8 cellular contexts compared by ENCODE assay signal in genomic region chr1:161119017-161119378, GRCh38. TPM values are rescaled to one million over a fixed set of nuclear protein-coding genes. Genes with fewer than 3 reads are reported as not detected.
DNase-seq lines count a peak whose midpoint lies in the region; ATAC-seq, FAIRE-seq and TF ChIP-seq lines count a peak whose summit lies in the region.

No MANE protein-coding gene starts in this region.

- POLR2A ChIA-PET in A673 (lab: Charles Lee; ENCODE audit: low non-redundant PET), result no interaction called here
- POLR2A ChIA-PET in GM12878 (lab: Charles Lee), result interaction anchor here (0.8 to 3.1 kb wide), 5 partner anchors 10 to 54 kb away, joined by 3 to 24 read pairs (median 4); partner anchors contain the start of genes ARHGAP30 and DEDD

- H3K4me2 ChIP-seq in GM12878 (ENCODE audit: control insufficient read depth, insufficient read depth), result peak overlapping the region; percentile 70

- TF ChIP-seq CTCF in A673 (conservative IDR thresholded peaks at IDR 0.05; ENCODE audit: low read depth, low read length) (no peak), GM12878 (IDR thresholded peaks at IDR 0.05 in 2 of 3, conservative IDR thresholded peaks at IDR 0.05 in 1 of 3; ENCODE audit: control insufficient read depth in 2 of 3, extremely low read depth in 1 of 3, insufficient read depth in 1 of 3, low read depth in 3 of 3, low read length in 3 of 3) (peak in 1 of 3 experiments; percentile 20; a peak in 1 of 6 replicates), testis (IDR thresholded peaks at IDR 0.05) (no peak), uterus (IDR thresholded peaks at IDR 0.05) (no peak)

- intact Hi-C loops in A673 (cut with micrococcal nuclease; ENCODE audit: unreplicated experiment) (no loop called here), GM12878 (cut with micrococcal nuclease; ENCODE audit: unreplicated experiment) (loop anchor here (5.0 kb wide), 1 partner anchor 72 kb away; the partner anchor contains the start of gene USF1), testis (cut with DNase I; ENCODE audit: low total_unique reads) (no loop called here), uterus (cut with DNase I; ENCODE audit: low total_unique reads) (no loop called here)

- peak overlapping the region; percentile 69 for H3K9ac ChIP-seq in HUES64 (ENCODE audit: low read depth, low read length)
- peak overlapping the region; percentile 89 for H3K9ac ChIP-seq in GM12878 (ENCODE audit: control insufficient read depth, insufficient read depth, low read length)

- WGBS in HUES64, result 73% methylated on average over 6 of the region's 6 CpGs
- 34% methylated on average over 6 of the region's 6 CpGs for WGBS in GM12878 (ENCODE audit: insufficient coverage, insufficient replicate concordance, low lambda C conversion rate, missing lambda C conversion rate)
- 19 to 23% methylated on average over 4 to 6 of the region's 6 CpGs for WGBS in testis, 2 donors

- FAIRE-seq in GM12878 (lab: Jason Lieb, UNC), result no peak

- TF ChIP-seq POLR2A in GM12878 (IDR thresholded peaks at IDR 0.05; ENCODE audit: low read depth, low read length), result 0 out of 2 replicates have a peak, but pooled peaks have one; percentile 17
- no peak for TF ChIP-seq POLR2A in testis (IDR thresholded peaks at IDR 0.05)
- TF ChIP-seq POLR2A in uterus (IDR thresholded peaks at IDR 0.05), result no peak

- H3K36me3 ChIP-seq in A673 (ENCODE audit: insufficient read depth, low read length, poor library complexity, severe bottlenecking) (peaks cover 43% of the 10 kb centered on the region), HUES64 (ENCODE audit: insufficient read depth, low read length) (peaks cover 52% of the 10 kb centered on the region), GM12878 (ENCODE audit: control insufficient read depth in 2 of 2, insufficient read depth in 2 of 2, low read length in 1 of 2) (peaks cover 14% of the 10 kb centered on the region in 2 experiments; a peak in 3 of 4 replicates), testis (ENCODE audit: low read depth, missing control alignments) (no peaks in the 10 kb centered on the region), uterus (no peaks in the 10 kb centered on the region)

- peaks cover 12% of the 10 kb centered on the region for H3K4me1 ChIP-seq in A673 (ENCODE audit: insufficient read depth, low read length, poor library complexity, severe bottlenecking)
- peaks cover 10% of the 10 kb centered on the region for H3K4me1 ChIP-seq in HUES64 (ENCODE audit: insufficient read depth, low read length)
- H3K4me1 ChIP-seq in GM12878 (ENCODE audit: control insufficient read depth, insufficient read depth, low read length), result peaks cover 19% of the 10 kb centered on the region
- peaks cover 28% of the 10 kb centered on the region for H3K4me1 ChIP-seq in testis
- peaks cover 7 to 16% of the 10 kb centered on the region in 2 donors for H3K4me1 ChIP-seq in uterus

- no peak for DNase-seq in A673 (ENCODE audit: low spot score)
- DNase-seq in GM12878 (ENCODE audit: low read depth, low spot score), result no peak
- no peak for DNase-seq in testis
- DNase-seq in uterus, result no peak

- ATAC-seq in GM12878, result peak; percentile 25
- ATAC-seq in GM19452 (IDR thresholded peaks at IDR 0.05; ENCODE audit: unreplicated experiment), result no peak
- ATAC-seq in HG02970 (IDR thresholded peaks at IDR 0.05; ENCODE audit: low FRiP score, unreplicated experiment), result no peak

- no TSS peak for BruUV-seq in A673 (replicated peaks; lab: Mats Ljungman, UMichigan)
- no TSS peak for BruUV-seq in GM12878 (replicated peaks; lab: Mats Ljungman, UMichigan)

- H3K9me3 ChIP-seq in A673 (ENCODE audit: low read depth, low read length, poor library complexity, severe bottlenecking) (no peaks in the 10 kb centered on the region), HUES64 (ENCODE audit: insufficient read depth, low read depth, low read length) (no peaks in the 10 kb centered on the region), GM12878 (replicated peaks; ENCODE audit: control insufficient read depth, insufficient read depth, low read length) (no peaks in the 10 kb centered on the region), testis (no peaks in the 10 kb centered on the region), uterus (no peaks in the 10 kb centered on the region)

- no peaks in the 10 kb centered on the region for H4K20me1 ChIP-seq in GM12878 (ENCODE audit: control insufficient read depth, insufficient read depth)

- CTCF ChIA-PET in A673 (lab: Charles Lee) (interaction anchor here (0.7 kb wide), 1 partner anchor 21 kb away, joined by 3 read pairs; no protein-coding TSS in a partner anchor), GM12878 (lab: Yijun Ruan, JAX) (interaction anchor here (0.7 kb wide), 1 partner anchor 20 kb away, joined by 3 read pairs; no protein-coding TSS in a partner anchor)

- H3K27ac ChIP-seq in A673 (ENCODE audit: low read depth, low read length, poor library complexity, severe bottlenecking) (peak overlapping the region; percentile 93), HUES64 (ENCODE audit: low read depth, low read length) (peak overlapping the region; percentile 95; the same call in 1 of the 2 replicates), GM12878 (ENCODE audit: control insufficient read depth, insufficient read depth) (peak overlapping the region; percentile 90), layer of hippocampus (ENCODE audit: low read depth, low read length) (peak overlapping the region; percentile 9), testis (peak overlapping the region; percentile 91 to 92), uterus (peak overlapping the region in 1 of 2 donors; percentile 91)

- RAD21 ChIA-PET in GM12878 (lab: Charles Lee; ENCODE audit: unreplicated experiment), result interaction anchor here (0.5 to 1.4 kb wide), 2 partner anchors 13 to 46 kb away, joined by 3 to 5 read pairs; partner anchors contain the start of gene DEDD

- in situ Hi-C loops in GM12878 (cut with MboI), result no loop called here

- SMC1A ChIA-PET in GM12878 (lab: Charles Lee; ENCODE audit: uncharacterized antibody, unreplicated experiment), result interaction anchor here (0.5 to 1.6 kb wide), 3 partner anchors 14 to 36 kb away, joined by 3 to 4 read pairs (median 3); partner anchors contain the start of gene DEDD

- no peak overlapping the region for H2AFZ ChIP-seq in GM12878 (ENCODE audit: control insufficient read depth, low read depth, low read length)

- H3K27me3 ChIP-seq in A673 (replicated peaks; ENCODE audit: insufficient read depth, low read depth, low read length, poor library complexity), result no peaks in the 10 kb centered on the region
- H3K27me3 ChIP-seq in HUES64 (ENCODE audit: insufficient read depth, low read length), result no peaks in the 10 kb centered on the region
- no peaks in the 10 kb centered on the region for H3K27me3 ChIP-seq in GM12878 (replicated peaks in 1 of 2; ENCODE audit: control insufficient read depth in 2 of 2, insufficient read depth in 2 of 2, low read length in 1 of 2)
- no peaks in the 10 kb centered on the region for H3K27me3 ChIP-seq in layer of hippocampus (ENCODE audit: control insufficient read depth, insufficient read depth, low read length)
- no peaks in the 10 kb centered on the region for H3K27me3 ChIP-seq in testis
- H3K27me3 ChIP-seq in uterus, result no peaks in the 10 kb centered on the region

- no peak for TF ChIP-seq EP300 in GM12878 (IDR thresholded peaks at IDR 0.05; ENCODE audit: borderline replicate concordance in 1 of 2, control insufficient read depth in 1 of 2, low read depth in 2 of 2, low read length in 2 of 2)

- H3K4me3 ChIP-seq in A673 (ENCODE audit: low read depth, low read length, poor library complexity, severe bottlenecking) (peak overlapping the region; percentile 86), HUES64 (ENCODE audit: low read length) (peak overlapping the region; percentile 81), GM12878 (peak overlapping the region; percentile 74), testis (peak overlapping the region; percentile 93), uterus (peak overlapping the region in 1 of 2 donors; percentile 96)

- no peak for TF ChIP-seq RAD21 in GM12878 (IDR thresholded peaks at IDR 0.05; ENCODE audit: insufficient read depth, low read depth, low read length)

- peaks cover 53% of the 10 kb centered on the region for H3K79me2 ChIP-seq in GM12878 (ENCODE audit: control insufficient read depth, insufficient read depth, low read length)

RNA-seq across cellular contexts. Expression of gene NIT1, which starts 1.1 kb away (rescaled TPM):
- total RNA-seq in A673 (2021) (29.3 and 40.3 TPM in 2 replicates), GM12878 (2014; rRNA removed) (27.9 and 33.0 TPM in 2 replicates), GM12878 (2014; rRNA removed; fragmentation: Illumina TruSeq; extraction: Trizol) (24.0 and 25.0 TPM in 2 replicates), GM12878 (2021) (27.4 and 28.8 TPM in 2 replicates), testis (10 to 100 TPM; 44.8 to 51.1 TPM), uterus (10 to 100 TPM in 3 of 4 donors, 1 to 10 TPM in 1; 1.0 to 36.9 (median 22.0) TPM)
- polyA plus RNA-seq in HUES64 (2013, experiment 1 of 2), result 31.7 TPM
- polyA plus RNA-seq in HUES64 (2013, experiment 2 of 2), result 34.2 TPM
- total RNA-seq in GM12878 (2013; cell fraction: nucleolus; rRNA removed), result 53.0 and 53.6 TPM in 2 replicates
- 18.2 TPM for polyA plus RNA-seq in GM12878 (2011; ENCODE audit: low read depth)
- polyA plus RNA-seq in GM12878 (2011; rRNA removed) (10.5 and 19.2 TPM in 2 replicates), GM12878 (2014; fragmentation: Illumina TruSeq; extraction: Trizol) (20.8 and 27.2 TPM in 2 replicates), GM12878 (2014; fragmentation: Nextera tagmentation; extraction: Ambion mirVana) (10 to 100 TPM; 43.1 to 54.4 TPM), GM12878 (2014; rRNA removed) (27.3 and 27.4 TPM in 2 replicates), GM12878 (2016; fragmentation: Nextera tagmentation; extraction: Ambion mirVana) (10 to 100 TPM; 35.3 to 40.4 TPM), testis (ENCODE audit: insufficient read depth, low read depth, low replicate concordance) (51.1 TPM)
- polyA plus RNA-seq in GM12878 (2011; cell fraction: cytosol; rRNA removed), result 29.7 and 31.4 TPM in 2 replicates
- polyA plus RNA-seq in GM12878 (2011; cell fraction: nucleus; rRNA removed), result 46.3 and 63.1 TPM in 2 replicates
- polyA plus RNA-seq in GM12878 (2012), result 22.7 and 33.5 TPM in 2 replicates
- 22.1 and 27.7 TPM in 2 replicates for polyA minus RNA-seq in GM12878 (2011; rRNA and poly(A)+ RNA removed)
- 6.1 and 8.5 TPM in 2 replicates for polyA minus RNA-seq in GM12878 (2011; cell fraction: cytosol; rRNA and poly(A)+ RNA removed)
- polyA minus RNA-seq in GM12878 (2011; cell fraction: nucleus; rRNA and poly(A)+ RNA removed), result 27.1 and 27.3 TPM in 2 replicates

RNA-seq across cellular contexts. Expression of gene PFDN2, which starts 1.2 kb away (rescaled TPM):
- total RNA-seq in A673 (2021), result 131 and 133 TPM in 2 replicates
- polyA plus RNA-seq in HUES64 (2013, experiment 1 of 2), result 86.9 TPM
- 109 TPM for polyA plus RNA-seq in HUES64 (2013, experiment 2 of 2)
- total RNA-seq in GM12878 (2013; cell fraction: nucleolus; rRNA removed), result 2.0 and 4.3 TPM in 2 replicates
- total RNA-seq in GM12878 (2014; rRNA removed), result 52.1 and 52.3 TPM in 2 replicates
- total RNA-seq in GM12878 (2014; rRNA removed; fragmentation: Illumina TruSeq; extraction: Trizol), result 44.0 and 54.3 TPM in 2 replicates
- total RNA-seq in GM12878 (2021), result 76.8 and 81.8 TPM in 2 replicates
- polyA plus RNA-seq in GM12878 (2011; ENCODE audit: low read depth), result 45.1 TPM
- 111 and 127 TPM in 2 replicates for polyA plus RNA-seq in GM12878 (2011; rRNA removed)
- polyA plus RNA-seq in GM12878 (2011; cell fraction: cytosol; rRNA removed), result 103 and 106 TPM in 2 replicates
- 34.5 and 52.5 TPM in 2 replicates for polyA plus RNA-seq in GM12878 (2011; cell fraction: nucleus; rRNA removed)
- 82.6 and 88.2 TPM in 2 replicates for polyA plus RNA-seq in GM12878 (2012)
- 63.2 and 84.1 TPM in 2 replicates for polyA plus RNA-seq in GM12878 (2014; fragmentation: Illumina TruSeq; extraction: Trizol)
- 10 to 100 TPM; 30.0 to 59.6 TPM for polyA plus RNA-seq in GM12878 (2014; fragmentation: Nextera tagmentation; extraction: Ambion mirVana)
- 102 and 117 TPM in 2 replicates for polyA plus RNA-seq in GM12878 (2014; rRNA removed)
- 100 to 1,000 TPM; 136 to 141 TPM for polyA plus RNA-seq in GM12878 (2016; fragmentation: Nextera tagmentation; extraction: Ambion mirVana)
- 24.8 and 34.2 TPM in 2 replicates for polyA minus RNA-seq in GM12878 (2011; rRNA and poly(A)+ RNA removed)
- 14.4 and 21.2 TPM in 2 replicates for polyA minus RNA-seq in GM12878 (2011; cell fraction: cytosol; rRNA and poly(A)+ RNA removed)
- 2.9 and 8.3 TPM in 2 replicates for polyA minus RNA-seq in GM12878 (2011; cell fraction: nucleus; rRNA and poly(A)+ RNA removed)
- total RNA-seq in testis, result 10 to 100 TPM; 76.8 to 88.6 TPM
- polyA plus RNA-seq in testis (ENCODE audit: insufficient read depth, low read depth, low replicate concordance), result 96.3 TPM
- total RNA-seq in uterus, result 10 to 100 TPM in 3 of 4 donors, 1 to 10 TPM in 1; 3.3 to 38.9 (median 29.8) TPM

RNA-seq across cellular contexts. Expression of gene DEDD, which starts 13.5 kb away (rescaled TPM):
- total RNA-seq in A673 (2021) (53.0 and 54.6 TPM in 2 replicates), GM12878 (2014; rRNA removed) (21.7 TPM in 2 replicates), GM12878 (2014; rRNA removed; fragmentation: Illumina TruSeq; extraction: Trizol) (13.6 and 15.7 TPM in 2 replicates), GM12878 (2021) (31.8 and 33.0 TPM in 2 replicates), testis (10 to 100 TPM; 53.8 to 54.0 TPM), uterus (10 to 100 TPM in 3 of 4 donors, 1 to 10 TPM in 1; 4.4 to 42.2 (median 36.1) TPM)
- 30.7 TPM for polyA plus RNA-seq in HUES64 (2013, experiment 1 of 2)
- polyA plus RNA-seq in HUES64 (2013, experiment 2 of 2), result 29.7 TPM
- total RNA-seq in GM12878 (2013; cell fraction: nucleolus; rRNA removed), result 9.0 and 9.1 TPM in 2 replicates
- polyA plus RNA-seq in GM12878 (2011; ENCODE audit: low read depth), result 18.8 TPM
- polyA plus RNA-seq in GM12878 (2011; rRNA removed) (12.8 and 30.7 TPM in 2 replicates), GM12878 (2014; fragmentation: Illumina TruSeq; extraction: Trizol) (29.1 and 33.9 TPM in 2 replicates), GM12878 (2014; fragmentation: Nextera tagmentation; extraction: Ambion mirVana) (10 to 100 TPM; 25.5 to 30.0 TPM), GM12878 (2014; rRNA removed) (29.2 and 30.6 TPM in 2 replicates), GM12878 (2016; fragmentation: Nextera tagmentation; extraction: Ambion mirVana) (10 to 100 TPM; 27.6 to 33.2 TPM), testis (ENCODE audit: insufficient read depth, low read depth, low replicate concordance) (92.7 TPM)
- 54.6 and 65.3 TPM in 2 replicates for polyA plus RNA-seq in GM12878 (2011; cell fraction: cytosol; rRNA removed)
- polyA plus RNA-seq in GM12878 (2011; cell fraction: nucleus; rRNA removed), result 28.4 TPM in 2 replicates
- 25.3 and 26.4 TPM in 2 replicates for polyA plus RNA-seq in GM12878 (2012)
- polyA minus RNA-seq in GM12878 (2011; rRNA and poly(A)+ RNA removed), result 66.6 and 96.6 TPM in 2 replicates
- polyA minus RNA-seq in GM12878 (2011; cell fraction: cytosol; rRNA and poly(A)+ RNA removed), result 15.9 and 21.4 TPM in 2 replicates
- polyA minus RNA-seq in GM12878 (2011; cell fraction: nucleus; rRNA and poly(A)+ RNA removed), result 5.9 and 9.5 TPM in 2 replicates

RNA-seq across cellular contexts. Expression of gene KLHDC9, which starts 20.8 kb away (rescaled TPM):
- total RNA-seq in A673 (2021), result 1.7 and 4.8 TPM in 2 replicates
- polyA plus RNA-seq in HUES64 (2013, experiment 1 of 2), result 4.4 TPM
- polyA plus RNA-seq in HUES64 (2013, experiment 2 of 2), result 6.5 TPM
- 1.7 and 2.1 TPM in 2 replicates for total RNA-seq in GM12878 (2013; cell fraction: nucleolus; rRNA removed)
- total RNA-seq in GM12878 (2014; rRNA removed), result 2.2 and 2.5 TPM in 2 replicates
- 1.2 and 2.1 TPM in 2 replicates for total RNA-seq in GM12878 (2014; rRNA removed; fragmentation: Illumina TruSeq; extraction: Trizol)
- 2.7 and 3.3 TPM in 2 replicates for total RNA-seq in GM12878 (2021)
- polyA plus RNA-seq in GM12878 (2011; ENCODE audit: low read depth), result 4.2 TPM
- 3.4 and 3.9 TPM in 2 replicates for polyA plus RNA-seq in GM12878 (2011; rRNA removed)
- 2.9 and 3.5 TPM in 2 replicates for polyA plus RNA-seq in GM12878 (2011; cell fraction: cytosol; rRNA removed)
- polyA plus RNA-seq in GM12878 (2011; cell fraction: nucleus; rRNA removed), result 4.5 and 4.8 TPM in 2 replicates
- polyA plus RNA-seq in GM12878 (2012), result 2.2 and 2.3 TPM in 2 replicates
- polyA plus RNA-seq in GM12878 (2014; fragmentation: Illumina TruSeq; extraction: Trizol), result 0.52 and 1.3 TPM in 2 replicates
- polyA plus RNA-seq in GM12878 (2014; fragmentation: Nextera tagmentation; extraction: Ambion mirVana), result 1 to 10 TPM in 1 of 2 experiments, under 1 TPM in 1; 0.66 to 1.3 TPM
- polyA plus RNA-seq in GM12878 (2014; rRNA removed), result 2.8 and 3.8 TPM in 2 replicates
- 1 to 10 TPM; 3.1 to 4.9 TPM for polyA plus RNA-seq in GM12878 (2016; fragmentation: Nextera tagmentation; extraction: Ambion mirVana)
- polyA minus RNA-seq in GM12878 (2011; rRNA and poly(A)+ RNA removed), result 0.82 and 1.2 TPM in 2 replicates
- polyA minus RNA-seq in GM12878 (2011; cell fraction: cytosol; rRNA and poly(A)+ RNA removed), result not detected in 2 replicates
- 1.1 and 1.5 TPM in 2 replicates for polyA minus RNA-seq in GM12878 (2011; cell fraction: nucleus; rRNA and poly(A)+ RNA removed)
- total RNA-seq in testis, result 10 to 100 TPM; 55.8 to 57.2 TPM
- 144 TPM for polyA plus RNA-seq in testis (ENCODE audit: insufficient read depth, low read depth, low replicate concordance)
- total RNA-seq in uterus, result 10 to 100 TPM in 1 of 4 donors, 1 to 10 TPM in 2, under 1 TPM in 1; 0.51 to 12.1 (median 3.4) TPM

RNA-seq across cellular contexts. Expression of gene NECTIN4, which starts 29.6 kb away (rescaled TPM):
- total RNA-seq in A673 (2021), result not detected in 2 replicates
- 0.30 TPM for polyA plus RNA-seq in HUES64 (2013, experiment 1 of 2)
- polyA plus RNA-seq in HUES64 (2013, experiment 2 of 2), result 0.76 TPM
- not detected in 2 replicates for total RNA-seq in GM12878 (2013; cell fraction: nucleolus; rRNA removed)
- total RNA-seq in GM12878 (2014; rRNA removed), result 2.5 and 2.8 TPM in 2 replicates
- total RNA-seq in GM12878 (2014; rRNA removed; fragmentation: Illumina TruSeq; extraction: Trizol), result 3.1 and 3.3 TPM in 2 replicates
- 4.0 and 5.6 TPM in 2 replicates for total RNA-seq in GM12878 (2021)
- 3.0 TPM for polyA plus RNA-seq in GM12878 (2011; ENCODE audit: low read depth)
- polyA plus RNA-seq in GM12878 (2011; rRNA removed), result 7.5 and 8.7 TPM in 2 replicates
- 6.4 and 9.5 TPM in 2 replicates for polyA plus RNA-seq in GM12878 (2011; cell fraction: cytosol; rRNA removed)
- polyA plus RNA-seq in GM12878 (2011; cell fraction: nucleus; rRNA removed), result 5.1 and 6.9 TPM in 2 replicates
- polyA plus RNA-seq in GM12878 (2012), result 2.3 and 3.2 TPM in 2 replicates
- 2.6 and 4.5 TPM in 2 replicates for polyA plus RNA-seq in GM12878 (2014; fragmentation: Illumina TruSeq; extraction: Trizol)
- polyA plus RNA-seq in GM12878 (2014; fragmentation: Nextera tagmentation; extraction: Ambion mirVana), result 1 to 10 TPM; 3.2 to 3.5 TPM
- 3.4 TPM in 2 replicates for polyA plus RNA-seq in GM12878 (2014; rRNA removed)
- polyA plus RNA-seq in GM12878 (2016; fragmentation: Nextera tagmentation; extraction: Ambion mirVana), result 1 to 10 TPM; 6.9 to 8.3 TPM
- 14.3 and 18.7 TPM in 2 replicates for polyA minus RNA-seq in GM12878 (2011; rRNA and poly(A)+ RNA removed)
- 2.3 and 4.4 TPM in 2 replicates for polyA minus RNA-seq in GM12878 (2011; cell fraction: cytosol; rRNA and poly(A)+ RNA removed)
- polyA minus RNA-seq in GM12878 (2011; cell fraction: nucleus; rRNA and poly(A)+ RNA removed), result 2.3 and 5.5 TPM in 2 replicates
- 1 to 10 TPM in 1 of 2 donors, under 1 TPM in 1; 0.63 to 1.2 TPM for total RNA-seq in testis
- 1.3 TPM for polyA plus RNA-seq in testis (ENCODE audit: insufficient read depth, low read depth, low replicate concordance)
- total RNA-seq in uterus, result 1 to 10 TPM in 1 of 4 donors, not detected in 3; 2.1 TPM
